In genomic region chr22:40491990-40492631, GRCh38 we compare ENCODE assay signal across 8 cellular contexts.
DNase-seq lines count a peak whose midpoint lies in the region; ATAC-seq, FAIRE-seq and TF ChIP-seq lines count a peak whose summit lies in the region.

No MANE protein-coding gene starts in this region.

- peak; percentile 68 for DNase-seq in DMS79 treated with DMSO at 0.1 percent for 48 hours (lab: John Stamatoyannopoulos, UW)
- DNase-seq in astrocyte (ENCODE audit: low read depth) = peak; percentile 37
- no peak for DNase-seq in lung (ENCODE audit: low spot score)
- no peak for DNase-seq in NK-92 treated with Interleukin-12 subunit alpha and Interleukin-12 subunit beta, amount 100 ng/mL, for 24 hours (lab: John Stamatoyannopoulos, UW)
- DNase-seq in NCI-H1436 treated with DMSO at 0.1 percent for 48 hours (lab: John Stamatoyannopoulos, UW) = no peak
- no peak for DNase-seq in NCI-H2196 treated with DMSO at 0.1 percent for 48 hours (lab: John Stamatoyannopoulos, UW; ENCODE audit: unreplicated experiment)

- H3K36me3 Mint-ChIP-seq in astrocyte (ENCODE audit: low read depth, unreplicated experiment) = peaks cover 6% of the 10 kb centered on the region

- H3K4me3 ChIP-seq in astrocyte (ENCODE audit: insufficient read depth, low read depth, low read length) (no peak overlapping the region), lung (no peak overlapping the region)

- H3K9ac ChIP-seq in astrocyte (ENCODE audit: low read length) = no peak overlapping the region

- H2AFZ ChIP-seq in astrocyte (ENCODE audit: low read depth, low read length) = no peak overlapping the region

- H4K20me1 ChIP-seq in astrocyte (ENCODE audit: insufficient read depth, low read length) = peaks cover 20% of the 10 kb centered on the region

- H3K4me1 Mint-ChIP-seq in astrocyte (ENCODE audit: low read depth, unreplicated experiment) = peaks cover 22% of the 10 kb centered on the region

- H3K4me1 ChIP-seq in astrocyte (ENCODE audit: insufficient read depth, low read length) = peaks cover 18% of the 10 kb centered on the region
- H3K4me1 ChIP-seq in lung (ENCODE audit: control insufficient read depth in 2 of 2, insufficient read depth in 2 of 2, low read length in 2 of 2) = peaks cover 2 to 21% of the 10 kb centered on the region in 2 donors

- no peaks in the 10 kb centered on the region for H3K9me3 Mint-ChIP-seq in astrocyte (ENCODE audit: unreplicated experiment)

- 26 to 31% methylated on average over 5 of the region's 5 CpGs for WGBS in lung, 2 donors

- no peak for TF ChIP-seq CTCF in astrocyte (IDR thresholded peaks at IDR 0.05; ENCODE audit: insufficient read depth, low read depth, low read length)
- TF ChIP-seq CTCF in lung (IDR thresholded peaks at IDR 0.05; ENCODE audit: control extremely low read depth, extremely low read depth) = no peak

- H3K4me2 ChIP-seq in astrocyte (ENCODE audit: low read length) = peak overlapping the region; percentile 2

- H3K4me3 Mint-ChIP-seq in astrocyte (ENCODE audit: unreplicated experiment) = no peak overlapping the region

- H3K9me3 ChIP-seq in astrocyte (ENCODE audit: insufficient read depth, low read depth, low read length) (no peaks in the 10 kb centered on the region), lung (ENCODE audit: control insufficient read depth in 2 of 2, insufficient read depth in 1 of 2, low read length in 1 of 2) (no peaks in the 10 kb centered on the region)

- no peaks in the 10 kb centered on the region for H3K27me3 ChIP-seq in astrocyte (ENCODE audit: insufficient read depth, low read length)
- H3K27me3 ChIP-seq in lung (ENCODE audit: control insufficient read depth, insufficient read depth) = no peaks in the 10 kb centered on the region

- no peaks in the 10 kb centered on the region for H3K36me3 ChIP-seq in astrocyte (ENCODE audit: insufficient read depth, low read length)
- H3K36me3 ChIP-seq in lung (ENCODE audit: control insufficient read depth in 2 of 2, insufficient read depth in 2 of 2, low read length in 2 of 2) = peaks cover 0 to 1% of the 10 kb centered on the region in 2 donors

- peak overlapping the region; percentile 5 for H3K27ac Mint-ChIP-seq in astrocyte (ENCODE audit: unreplicated experiment)

- H3K79me2 ChIP-seq in astrocyte (ENCODE audit: insufficient read depth, low read length) = peaks cover 94% of the 10 kb centered on the region

- H3K27ac ChIP-seq in astrocyte (ENCODE audit: low read depth, low read length) (no peak overlapping the region), lung (ENCODE audit: low read depth in 1 of 2, low read length in 1 of 2) (peak overlapping the region; percentile 35 to 50)

- FAIRE-seq in astrocyte (lab: Jason Lieb, UNC) = no peak

- H3K27me3 Mint-ChIP-seq in astrocyte (ENCODE audit: low read depth, unreplicated experiment) = no peaks in the 10 kb centered on the region

- ATAC-seq in GM19452 (IDR thresholded peaks at IDR 0.05; ENCODE audit: unreplicated experiment) (peak; percentile 88), HG03460 (IDR thresholded peaks at IDR 0.05; ENCODE audit: unreplicated experiment) (peak; percentile 85), lung (ENCODE audit: insufficient read depth, low FRiP score) (peak; percentile 67)

Comparison
In these comparisons a context has a peak if more than half of its experiments do, and no peak if none do; other contexts are left out.
1. DNase-seq: peak in DMS79 treated with DMSO at 0.1 percent for 48 hours (single experiment) and astrocyte (single experiment); none in lung (single experiment), NK-92 treated with Interleukin-12 subunit alpha and Interleukin-12 subunit beta, amount 100 ng/mL, for 24 hours (single experiment), NCI-H1436 treated with DMSO at 0.1 percent for 48 hours (single experiment) and NCI-H2196 treated with DMSO at 0.1 percent for 48 hours (single experiment).
2. Peak in every context shown above with its lines, with median percentiles within 50 percentile points of each other: ATAC-seq.